1 cellular context compared by ENCODE assay signal in the genomic region with DNA sequence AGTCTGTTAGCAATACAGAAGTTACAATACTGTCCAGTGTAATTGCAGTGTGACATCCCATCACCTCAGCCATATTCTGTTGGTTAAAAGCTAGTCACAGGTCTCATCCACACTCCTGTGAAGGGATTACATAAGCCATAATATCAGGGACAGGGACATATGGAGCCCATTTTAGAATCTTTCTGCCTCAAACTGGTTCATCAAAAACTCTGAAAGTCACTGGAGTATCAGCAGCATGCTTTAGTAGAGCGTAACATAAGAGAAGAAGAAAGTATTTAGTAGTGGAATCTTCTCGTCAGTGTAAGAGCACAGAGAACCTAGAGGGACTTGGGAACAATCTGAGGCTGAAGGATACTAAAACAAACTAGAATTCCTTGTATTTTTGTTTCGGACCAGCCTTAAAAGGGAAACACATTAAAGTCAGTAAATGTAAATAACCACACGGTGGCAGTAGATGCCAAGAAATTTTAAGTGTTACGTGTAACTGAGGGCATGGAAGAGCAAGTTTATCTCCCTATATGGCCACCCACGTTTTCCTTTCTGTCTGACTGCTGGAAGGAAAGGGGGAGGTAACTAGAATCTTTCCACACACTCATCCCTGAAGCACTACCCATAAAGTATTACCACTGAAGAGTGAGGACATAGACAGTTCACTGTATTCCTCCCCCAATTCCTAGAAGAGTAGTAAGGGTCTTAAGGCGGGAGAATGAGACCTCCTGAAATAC.
A peak's percentile ranks its signal among the peaks of the same experiment; 100 is the strongest.
TF ChIP-seq lines count a peak whose summit lies in the region.

No MANE protein-coding gene starts in this region.

TF ChIP-seq in HEK293, 187 proteins besides CTCF, POLR2A, EP300 and RAD21 (continued from another document and continues in another):
- TF ChIP-seq, protein P1, sequence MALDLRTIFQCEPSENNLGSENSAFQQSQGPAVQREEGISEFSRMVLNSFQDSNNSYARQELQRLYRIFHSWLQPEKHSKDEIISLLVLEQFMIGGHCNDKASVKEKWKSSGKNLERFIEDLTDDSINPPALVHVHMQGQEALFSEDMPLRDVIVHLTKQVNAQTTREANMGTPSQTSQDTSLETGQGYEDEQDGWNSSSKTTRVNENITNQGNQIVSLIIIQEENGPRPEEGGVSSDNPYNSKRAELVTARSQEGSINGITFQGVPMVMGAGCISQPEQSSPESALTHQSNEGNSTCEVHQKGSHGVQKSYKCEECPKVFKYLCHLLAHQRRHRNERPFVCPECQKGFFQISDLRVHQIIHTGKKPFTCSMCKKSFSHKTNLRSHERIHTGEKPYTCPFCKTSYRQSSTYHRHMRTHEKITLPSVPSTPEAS (tag by site-specific recombination; IDR thresholded peaks at IDR 0.05), result no peak
- no peak for TF ChIP-seq ZNF664 (tag by site-specific recombination; IDR thresholded peaks at IDR 0.05)
- no peak for TF ChIP-seq ZNF596 (tag by site-specific recombination; IDR thresholded peaks at IDR 0.05)
- no peak for TF ChIP-seq MYNN (tag by site-specific recombination; IDR thresholded peaks at IDR 0.05; ENCODE audit: borderline replicate concordance)
- no peak for TF ChIP-seq BCL11A (tag by site-specific recombination; IDR thresholded peaks at IDR 0.05; ENCODE audit: low read depth)
- TF ChIP-seq, protein P2, sequence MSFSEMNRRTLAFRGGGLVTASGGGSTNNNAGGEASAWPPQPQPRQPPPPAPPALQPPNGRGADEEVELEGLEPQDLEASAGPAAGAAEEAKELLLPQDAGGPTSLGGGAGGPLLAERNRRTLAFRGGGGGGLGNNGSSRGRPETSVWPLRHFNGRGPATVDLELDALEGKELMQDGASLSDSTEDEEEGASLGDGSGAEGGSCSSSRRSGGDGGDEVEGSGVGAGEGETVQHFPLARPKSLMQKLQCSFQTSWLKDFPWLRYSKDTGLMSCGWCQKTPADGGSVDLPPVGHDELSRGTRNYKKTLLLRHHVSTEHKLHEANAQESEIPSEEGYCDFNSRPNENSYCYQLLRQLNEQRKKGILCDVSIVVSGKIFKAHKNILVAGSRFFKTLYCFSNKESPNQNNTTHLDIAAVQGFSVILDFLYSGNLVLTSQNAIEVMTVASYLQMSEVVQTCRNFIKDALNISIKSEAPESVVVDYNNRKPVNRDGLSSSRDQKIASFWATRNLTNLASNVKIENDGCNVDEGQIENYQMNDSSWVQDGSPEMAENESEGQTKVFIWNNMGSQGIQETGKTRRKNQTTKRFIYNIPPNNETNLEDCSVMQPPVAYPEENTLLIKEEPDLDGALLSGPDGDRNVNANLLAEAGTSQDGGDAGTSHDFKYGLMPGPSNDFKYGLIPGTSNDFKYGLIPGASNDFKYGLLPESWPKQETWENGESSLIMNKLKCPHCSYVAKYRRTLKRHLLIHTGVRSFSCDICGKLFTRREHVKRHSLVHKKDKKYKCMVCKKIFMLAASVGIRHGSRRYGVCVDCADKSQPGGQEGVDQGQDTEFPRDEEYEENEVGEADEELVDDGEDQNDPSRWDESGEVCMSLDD (tag by site-specific recombination; IDR thresholded peaks at IDR 0.05), result no peak
- TF ChIP-seq, protein P3, sequence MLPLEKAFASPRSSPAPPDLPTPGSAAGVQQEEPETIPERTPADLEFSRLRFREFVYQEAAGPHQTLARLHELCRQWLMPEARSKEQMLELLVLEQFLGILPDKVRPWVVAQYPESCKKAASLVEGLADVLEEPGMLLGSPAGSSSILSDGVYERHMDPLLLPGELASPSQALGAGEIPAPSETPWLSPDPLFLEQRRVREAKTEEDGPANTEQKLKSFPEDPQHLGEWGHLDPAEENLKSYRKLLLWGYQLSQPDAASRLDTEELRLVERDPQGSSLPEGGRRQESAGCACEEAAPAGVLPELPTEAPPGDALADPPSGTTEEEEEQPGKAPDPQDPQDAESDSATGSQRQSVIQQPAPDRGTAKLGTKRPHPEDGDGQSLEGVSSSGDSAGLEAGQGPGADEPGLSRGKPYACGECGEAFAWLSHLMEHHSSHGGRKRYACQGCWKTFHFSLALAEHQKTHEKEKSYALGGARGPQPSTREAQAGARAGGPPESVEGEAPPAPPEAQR (tag by site-specific recombination; IDR thresholded peaks at IDR 0.05), result no peak
- no peak for TF ChIP-seq ZNF423 (tag by site-specific recombination; IDR thresholded peaks at IDR 0.05)
- TF ChIP-seq ZNF391 (tag by site-specific recombination; IDR thresholded peaks at IDR 0.05; ENCODE audit: borderline replicate concordance, low read depth), result no peak
- TF ChIP-seq ZNF677 (tag by site-specific recombination; IDR thresholded peaks at IDR 0.05), result no peak
- no peak for TF ChIP-seq ZNF792 (tag by site-specific recombination; IDR thresholded peaks at IDR 0.05)
- TF ChIP-seq, protein P4, sequence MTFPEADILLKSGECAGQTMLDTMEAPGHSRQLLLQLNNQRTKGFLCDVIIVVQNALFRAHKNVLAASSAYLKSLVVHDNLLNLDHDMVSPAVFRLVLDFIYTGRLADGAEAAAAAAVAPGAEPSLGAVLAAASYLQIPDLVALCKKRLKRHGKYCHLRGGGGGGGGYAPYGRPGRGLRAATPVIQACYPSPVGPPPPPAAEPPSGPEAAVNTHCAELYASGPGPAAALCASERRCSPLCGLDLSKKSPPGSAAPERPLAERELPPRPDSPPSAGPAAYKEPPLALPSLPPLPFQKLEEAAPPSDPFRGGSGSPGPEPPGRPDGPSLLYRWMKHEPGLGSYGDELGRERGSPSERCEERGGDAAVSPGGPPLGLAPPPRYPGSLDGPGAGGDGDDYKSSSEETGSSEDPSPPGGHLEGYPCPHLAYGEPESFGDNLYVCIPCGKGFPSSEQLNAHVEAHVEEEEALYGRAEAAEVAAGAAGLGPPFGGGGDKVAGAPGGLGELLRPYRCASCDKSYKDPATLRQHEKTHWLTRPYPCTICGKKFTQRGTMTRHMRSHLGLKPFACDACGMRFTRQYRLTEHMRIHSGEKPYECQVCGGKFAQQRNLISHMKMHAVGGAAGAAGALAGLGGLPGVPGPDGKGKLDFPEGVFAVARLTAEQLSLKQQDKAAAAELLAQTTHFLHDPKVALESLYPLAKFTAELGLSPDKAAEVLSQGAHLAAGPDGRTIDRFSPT (tag by site-specific recombination; IDR thresholded peaks at IDR 0.05), result no peak
- no peak for TF ChIP-seq ZNF843 (tag by site-specific recombination; IDR thresholded peaks at IDR 0.05)
- TF ChIP-seq ZNF16 (tag by site-specific recombination; IDR thresholded peaks at IDR 0.05; ENCODE audit: low read depth), result no peak
- TF ChIP-seq, protein P5, sequence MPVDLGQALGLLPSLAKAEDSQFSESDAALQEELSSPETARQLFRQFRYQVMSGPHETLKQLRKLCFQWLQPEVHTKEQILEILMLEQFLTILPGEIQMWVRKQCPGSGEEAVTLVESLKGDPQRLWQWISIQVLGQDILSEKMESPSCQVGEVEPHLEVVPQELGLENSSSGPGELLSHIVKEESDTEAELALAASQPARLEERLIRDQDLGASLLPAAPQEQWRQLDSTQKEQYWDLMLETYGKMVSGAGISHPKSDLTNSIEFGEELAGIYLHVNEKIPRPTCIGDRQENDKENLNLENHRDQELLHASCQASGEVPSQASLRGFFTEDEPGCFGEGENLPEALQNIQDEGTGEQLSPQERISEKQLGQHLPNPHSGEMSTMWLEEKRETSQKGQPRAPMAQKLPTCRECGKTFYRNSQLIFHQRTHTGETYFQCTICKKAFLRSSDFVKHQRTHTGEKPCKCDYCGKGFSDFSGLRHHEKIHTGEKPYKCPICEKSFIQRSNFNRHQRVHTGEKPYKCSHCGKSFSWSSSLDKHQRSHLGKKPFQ (tag by site-specific recombination; IDR thresholded peaks at IDR 0.05), result no peak
- no peak for TF ChIP-seq HOXA7 (CRISPR knock-in tag; IDR thresholded peaks at IDR 0.05; ENCODE audit: borderline replicate concordance)
- no peak for TF ChIP-seq ZNF133 (tag by site-specific recombination; IDR thresholded peaks at IDR 0.05)
- 0 out of 2 replicates have a peak, but pooled peaks have one; percentile 47 for TF ChIP-seq ZNF501 (tag by site-specific recombination; IDR thresholded peaks at IDR 0.05)
- no peak for TF ChIP-seq ZNF529 (tag by site-specific recombination; IDR thresholded peaks at IDR 0.05; ENCODE audit: insufficient replicate concordance)
- no peak for TF ChIP-seq KLF9 (tag by site-specific recombination; IDR thresholded peaks at IDR 0.05; ENCODE audit: low read depth)
- TF ChIP-seq, protein P6, sequence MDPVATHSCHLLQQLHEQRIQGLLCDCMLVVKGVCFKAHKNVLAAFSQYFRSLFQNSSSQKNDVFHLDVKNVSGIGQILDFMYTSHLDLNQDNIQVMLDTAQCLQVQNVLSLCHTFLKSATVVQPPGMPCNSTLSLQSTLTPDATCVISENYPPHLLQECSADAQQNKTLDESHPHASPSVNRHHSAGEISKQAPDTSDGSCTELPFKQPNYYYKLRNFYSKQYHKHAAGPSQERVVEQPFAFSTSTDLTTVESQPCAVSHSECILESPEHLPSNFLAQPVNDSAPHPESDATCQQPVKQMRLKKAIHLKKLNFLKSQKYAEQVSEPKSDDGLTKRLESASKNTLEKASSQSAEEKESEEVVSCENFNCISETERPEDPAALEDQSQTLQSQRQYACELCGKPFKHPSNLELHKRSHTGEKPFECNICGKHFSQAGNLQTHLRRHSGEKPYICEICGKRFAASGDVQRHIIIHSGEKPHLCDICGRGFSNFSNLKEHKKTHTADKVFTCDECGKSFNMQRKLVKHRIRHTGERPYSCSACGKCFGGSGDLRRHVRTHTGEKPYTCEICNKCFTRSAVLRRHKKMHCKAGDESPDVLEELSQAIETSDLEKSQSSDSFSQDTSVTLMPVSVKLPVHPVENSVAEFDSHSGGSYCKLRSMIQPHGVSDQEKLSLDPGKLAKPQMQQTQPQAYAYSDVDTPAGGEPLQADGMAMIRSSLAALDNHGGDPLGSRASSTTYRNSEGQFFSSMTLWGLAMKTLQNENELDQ (tag by site-specific recombination; IDR thresholded peaks at IDR 0.05; ENCODE audit: low read depth), result no peak
- 0 out of 2 replicates have a peak, but pooled peaks have one; percentile 16 for TF ChIP-seq ZNF335 (tag by site-specific recombination; conservative IDR thresholded peaks at IDR 0.05)
- no peak for TF ChIP-seq SALL2 (tag by site-specific recombination; IDR thresholded peaks at IDR 0.05; ENCODE audit: borderline replicate concordance)
- no peak for TF ChIP-seq OVOL3 (tag by site-specific recombination; IDR thresholded peaks at IDR 0.05)
- TF ChIP-seq, protein P7, sequence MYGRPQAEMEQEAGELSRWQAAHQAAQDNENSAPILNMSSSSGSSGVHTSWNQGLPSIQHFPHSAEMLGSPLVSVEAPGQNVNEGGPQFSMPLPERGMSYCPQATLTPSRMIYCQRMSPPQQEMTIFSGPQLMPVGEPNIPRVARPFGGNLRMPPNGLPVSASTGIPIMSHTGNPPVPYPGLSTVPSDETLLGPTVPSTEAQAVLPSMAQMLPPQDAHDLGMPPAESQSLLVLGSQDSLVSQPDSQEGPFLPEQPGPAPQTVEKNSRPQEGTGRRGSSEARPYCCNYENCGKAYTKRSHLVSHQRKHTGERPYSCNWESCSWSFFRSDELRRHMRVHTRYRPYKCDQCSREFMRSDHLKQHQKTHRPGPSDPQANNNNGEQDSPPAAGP (tag by site-specific recombination; IDR thresholded peaks at IDR 0.05), result no peak
- TF ChIP-seq ZNF624 (tag by site-specific recombination; IDR thresholded peaks at IDR 0.05), result no peak
- peak; percentile 64 for TF ChIP-seq ZFHX2 (tag by site-specific recombination; conservative IDR thresholded peaks at IDR 0.05)
- no peak for TF ChIP-seq ZNF548 (tag by site-specific recombination; IDR thresholded peaks at IDR 0.05)
- TF ChIP-seq YY2 (tag by site-specific recombination; IDR thresholded peaks at IDR 0.05), result no peak
- TF ChIP-seq YY1 (tag by site-specific recombination; IDR thresholded peaks at IDR 0.05), result no peak
- no peak for TF ChIP-seq ZBTB7A (tag by site-specific recombination; IDR thresholded peaks at IDR 0.05; ENCODE audit: low read depth)
- TF ChIP-seq ZNF560 (tag by site-specific recombination; IDR thresholded peaks at IDR 0.05; ENCODE audit: borderline replicate concordance), result no peak
- no peak for TF ChIP-seq ZNF571 (tag by site-specific recombination; IDR thresholded peaks at IDR 0.05)
- no peak for TF ChIP-seq ZNF48 (tag by site-specific recombination; IDR thresholded peaks at IDR 0.05)
- TF ChIP-seq, protein P8, sequence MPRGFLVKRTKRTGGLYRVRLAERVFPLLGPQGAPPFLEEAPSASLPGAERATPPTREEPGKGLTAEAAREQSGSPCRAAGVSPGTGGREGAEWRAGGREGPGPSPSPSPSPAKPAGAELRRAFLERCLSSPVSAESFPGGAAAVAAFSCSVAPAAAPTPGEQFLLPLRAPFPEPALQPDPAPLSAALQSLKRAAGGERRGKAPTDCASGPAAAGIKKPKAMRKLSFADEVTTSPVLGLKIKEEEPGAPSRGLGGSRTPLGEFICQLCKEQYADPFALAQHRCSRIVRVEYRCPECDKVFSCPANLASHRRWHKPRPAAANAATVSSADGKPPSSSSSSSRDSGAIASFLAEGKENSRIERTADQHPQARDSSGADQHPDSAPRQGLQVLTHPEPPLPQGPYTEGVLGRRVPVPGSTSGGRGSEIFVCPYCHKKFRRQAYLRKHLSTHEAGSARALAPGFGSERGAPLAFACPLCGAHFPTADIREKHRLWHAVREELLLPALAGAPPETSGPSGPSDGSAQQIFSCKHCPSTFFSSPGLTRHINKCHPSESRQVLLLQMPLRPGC (tag by site-specific recombination; IDR thresholded peaks at IDR 0.05), result no peak
- no peak for TF ChIP-seq ZNF549 (tag by site-specific recombination; IDR thresholded peaks at IDR 0.05)
- no peak for TF ChIP-seq HOXC10 (CRISPR knock-in tag; IDR thresholded peaks at IDR 0.05)
- no peak for TF ChIP-seq KLF16 (tag by site-specific recombination; IDR thresholded peaks at IDR 0.05)
- TF ChIP-seq ZNF311 (tag by site-specific recombination; IDR thresholded peaks at IDR 0.05; ENCODE audit: borderline replicate concordance), result no peak
- no peak for TF ChIP-seq BCL11B (tag by site-specific recombination; IDR thresholded peaks at IDR 0.05; ENCODE audit: low read depth)
- TF ChIP-seq ZNF2 (tag by site-specific recombination; IDR thresholded peaks at IDR 0.05), result peak; percentile 57; the same call in 1 of the 2 replicates
- TF ChIP-seq ZFP69B (tag by site-specific recombination; IDR thresholded peaks at IDR 0.05), result peak; percentile 94
- TF ChIP-seq, protein P9, sequence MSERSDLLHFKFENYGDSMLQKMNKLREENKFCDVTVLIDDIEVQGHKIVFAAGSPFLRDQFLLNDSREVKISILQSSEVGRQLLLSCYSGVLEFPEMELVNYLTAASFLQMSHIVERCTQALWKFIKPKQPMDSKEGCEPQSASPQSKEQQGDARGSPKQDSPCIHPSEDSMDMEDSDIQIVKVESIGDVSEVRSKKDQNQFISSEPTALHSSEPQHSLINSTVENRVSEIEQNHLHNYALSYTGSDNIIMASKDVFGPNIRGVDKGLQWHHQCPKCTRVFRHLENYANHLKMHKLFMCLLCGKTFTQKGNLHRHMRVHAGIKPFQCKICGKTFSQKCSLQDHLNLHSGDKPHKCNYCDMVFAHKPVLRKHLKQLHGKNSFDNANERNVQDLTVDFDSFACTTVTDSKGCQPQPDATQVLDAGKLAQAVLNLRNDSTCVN (tag by site-specific recombination; optimal IDR thresholded peaks at IDR 0.05), result no peak
- no peak for TF ChIP-seq ZNF155 (tag by site-specific recombination; IDR thresholded peaks at IDR 0.05)
- no peak for TF ChIP-seq ZNF623 (tag by site-specific recombination; IDR thresholded peaks at IDR 0.05)
- no peak for TF ChIP-seq ZNF514 (tag by site-specific recombination; IDR thresholded peaks at IDR 0.05)
- TF ChIP-seq ZNF600 (tag by site-specific recombination; IDR thresholded peaks at IDR 0.05), result no peak
- TF ChIP-seq ZNF830 (tag by site-specific recombination; IDR thresholded peaks at IDR 0.05; ENCODE audit: low read depth), result no peak
- no peak for TF ChIP-seq SETDB1 (IDR thresholded peaks at IDR 0.05; ENCODE audit: insufficient read length, low read length)
- no peak for TF ChIP-seq ZNF221 (tag by site-specific recombination; IDR thresholded peaks at IDR 0.05; ENCODE audit: borderline replicate concordance)
- no peak for TF ChIP-seq ZNF768 (tag by site-specific recombination; IDR thresholded peaks at IDR 0.05)
- no peak for TF ChIP-seq FEZF1 (tag by site-specific recombination; IDR thresholded peaks at IDR 0.05)
- TF ChIP-seq ZNF10 (tag by site-specific recombination; IDR thresholded peaks at IDR 0.05), result no peak
